Comparison of ENCODE assay signal across 10 cellular contexts in the genomic region with DNA sequence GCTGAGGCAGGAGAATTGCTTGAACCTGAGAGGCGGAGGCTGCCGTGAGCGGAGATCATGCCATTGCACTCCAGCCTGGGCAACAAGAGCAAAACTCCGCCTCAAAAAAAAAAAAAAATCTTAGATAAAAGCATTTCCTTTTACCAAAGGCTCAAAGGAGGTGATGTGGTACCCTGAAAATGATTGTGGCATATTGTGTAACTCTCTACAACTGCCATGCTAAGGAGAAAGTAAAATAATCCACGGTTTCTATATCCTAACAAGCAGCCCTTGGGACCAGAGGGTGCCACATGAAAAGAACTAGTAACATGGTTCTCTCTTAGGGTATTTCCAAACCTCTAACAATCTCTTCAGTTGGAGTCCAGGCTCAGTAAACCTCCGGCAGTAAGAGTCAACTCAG. TPM values are rescaled to one million over a fixed set of nuclear protein-coding genes. Genes with fewer than 3 reads are reported as not detected.
"Had no signal": no experiment of that assay in that cellular context is flagged by ENCODE, and none has a peak within 500 bp of the region (broad histone marks: within the 10 kb centered on the region; RNA-seq: fewer than 3 reads in every experiment).

No MANE protein-coding gene starts in this region.

- H3K4me1 ChIP-seq: HAP-1 had no signal

- H3K9ac ChIP-seq: GM23248 had no signal

- H2AFZ ChIP-seq: GM23248 had no signal

- H3K4me3 ChIP-seq: GM23248, HAP-1 had no signal

- DNase-seq: GM23248, GOT3, H7, HFFc6, IMR-90, KBM-7 had no signal

- H3K9me3 ChIP-seq: HAP-1 had no signal

- H3K36me3 ChIP-seq: HAP-1 had no signal

- H3K27ac ChIP-seq: GM23248, HL-60 had no signal

RNA-seq across cellular contexts. Expression of gene SLA2, which starts 38.8 kb away (rescaled TPM):
- total RNA-seq: GM23248, H4, HFFc6, HT1080, IMR-90 had no signal
- polyA plus RNA-seq: GM23248 had no signal
